ENCODE assay signal across 1 cellular context in the genomic region with DNA sequence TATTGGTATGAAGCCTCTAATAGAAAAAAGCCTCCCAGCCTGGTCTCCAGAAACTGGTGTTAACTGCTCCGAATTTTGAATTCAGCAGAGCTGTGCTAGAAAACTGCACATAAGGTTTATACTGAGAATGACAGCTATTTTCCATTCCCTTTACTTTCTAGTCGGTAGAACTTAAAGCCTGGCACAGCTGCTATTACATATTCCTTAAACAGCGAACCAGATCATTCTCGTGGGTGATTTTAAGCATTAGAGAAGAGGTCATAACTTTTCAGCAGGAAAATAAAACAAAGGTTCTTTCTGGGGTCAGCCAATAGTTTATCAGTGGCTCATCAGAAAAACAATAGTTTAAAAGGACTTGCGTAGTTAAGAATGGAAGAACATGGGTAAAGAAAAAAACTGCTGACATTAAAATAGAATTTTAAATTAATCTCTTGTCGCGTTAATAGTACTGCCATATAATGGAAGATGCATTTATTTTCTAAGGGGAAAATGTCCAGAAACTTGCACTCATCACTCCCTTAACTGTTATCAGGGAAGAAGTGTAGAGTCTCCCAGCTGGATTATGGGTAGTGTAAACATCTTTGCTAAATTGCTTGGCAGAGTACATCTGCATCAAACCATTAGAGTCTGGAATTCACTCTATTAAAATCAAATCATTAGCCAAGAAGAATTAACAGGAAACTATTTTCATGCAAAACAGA.
TF ChIP-seq lines count a peak whose summit lies in the region.

No MANE protein-coding gene starts in this region.

TF ChIP-seq in WTC11, 78 proteins besides CTCF, POLR2A, EP300 and RAD21 (continued from another document):
- TF ChIP-seq, protein P1, sequence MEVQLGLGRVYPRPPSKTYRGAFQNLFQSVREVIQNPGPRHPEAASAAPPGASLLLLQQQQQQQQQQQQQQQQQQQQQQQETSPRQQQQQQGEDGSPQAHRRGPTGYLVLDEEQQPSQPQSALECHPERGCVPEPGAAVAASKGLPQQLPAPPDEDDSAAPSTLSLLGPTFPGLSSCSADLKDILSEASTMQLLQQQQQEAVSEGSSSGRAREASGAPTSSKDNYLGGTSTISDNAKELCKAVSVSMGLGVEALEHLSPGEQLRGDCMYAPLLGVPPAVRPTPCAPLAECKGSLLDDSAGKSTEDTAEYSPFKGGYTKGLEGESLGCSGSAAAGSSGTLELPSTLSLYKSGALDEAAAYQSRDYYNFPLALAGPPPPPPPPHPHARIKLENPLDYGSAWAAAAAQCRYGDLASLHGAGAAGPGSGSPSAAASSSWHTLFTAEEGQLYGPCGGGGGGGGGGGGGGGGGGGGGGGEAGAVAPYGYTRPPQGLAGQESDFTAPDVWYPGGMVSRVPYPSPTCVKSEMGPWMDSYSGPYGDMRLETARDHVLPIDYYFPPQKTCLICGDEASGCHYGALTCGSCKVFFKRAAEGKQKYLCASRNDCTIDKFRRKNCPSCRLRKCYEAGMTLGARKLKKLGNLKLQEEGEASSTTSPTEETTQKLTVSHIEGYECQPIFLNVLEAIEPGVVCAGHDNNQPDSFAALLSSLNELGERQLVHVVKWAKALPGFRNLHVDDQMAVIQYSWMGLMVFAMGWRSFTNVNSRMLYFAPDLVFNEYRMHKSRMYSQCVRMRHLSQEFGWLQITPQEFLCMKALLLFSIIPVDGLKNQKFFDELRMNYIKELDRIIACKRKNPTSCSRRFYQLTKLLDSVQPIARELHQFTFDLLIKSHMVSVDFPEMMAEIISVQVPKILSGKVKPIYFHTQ (CRISPR knock-in tag; IDR thresholded peaks at IDR 0.05), result no peak
- TF ChIP-seq, protein P2, sequence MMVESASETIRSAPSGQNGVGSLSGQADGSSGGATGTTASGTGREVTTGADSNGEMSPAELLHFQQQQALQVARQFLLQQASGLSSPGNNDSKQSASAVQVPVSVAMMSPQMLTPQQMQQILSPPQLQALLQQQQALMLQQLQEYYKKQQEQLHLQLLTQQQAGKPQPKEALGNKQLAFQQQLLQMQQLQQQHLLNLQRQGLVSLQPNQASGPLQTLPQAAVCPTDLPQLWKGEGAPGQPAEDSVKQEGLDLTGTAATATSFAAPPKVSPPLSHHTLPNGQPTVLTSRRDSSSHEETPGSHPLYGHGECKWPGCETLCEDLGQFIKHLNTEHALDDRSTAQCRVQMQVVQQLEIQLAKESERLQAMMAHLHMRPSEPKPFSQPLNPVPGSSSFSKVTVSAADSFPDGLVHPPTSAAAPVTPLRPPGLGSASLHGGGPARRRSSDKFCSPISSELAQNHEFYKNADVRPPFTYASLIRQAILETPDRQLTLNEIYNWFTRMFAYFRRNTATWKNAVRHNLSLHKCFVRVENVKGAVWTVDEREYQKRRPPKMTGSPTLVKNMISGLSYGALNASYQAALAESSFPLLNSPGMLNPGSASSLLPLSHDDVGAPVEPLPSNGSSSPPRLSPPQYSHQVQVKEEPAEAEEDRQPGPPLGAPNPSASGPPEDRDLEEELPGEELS (CRISPR knock-in tag; IDR thresholded peaks at IDR 0.05), result no peak
- TF ChIP-seq ZNF232 (CRISPR knock-in tag; IDR thresholded peaks at IDR 0.05) (no peak), ZNF671 (CRISPR knock-in tag; IDR thresholded peaks at IDR 0.05) (no peak)
- TF ChIP-seq, protein P3, sequence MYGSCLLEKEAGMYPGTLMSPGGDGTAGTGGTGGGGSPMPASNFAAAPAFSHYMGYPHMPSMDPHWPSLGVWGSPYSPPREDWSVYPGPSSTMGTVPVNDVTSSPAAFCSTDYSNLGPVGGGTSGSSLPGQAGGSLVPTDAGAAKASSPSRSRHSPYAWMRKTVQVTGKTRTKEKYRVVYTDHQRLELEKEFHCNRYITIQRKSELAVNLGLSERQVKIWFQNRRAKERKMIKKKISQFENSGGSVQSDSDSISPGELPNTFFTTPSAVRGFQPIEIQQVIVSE (CRISPR knock-in tag; IDR thresholded peaks at IDR 0.05; ENCODE audit: borderline replicate concordance), result no peak
- TF ChIP-seq, protein P4, sequence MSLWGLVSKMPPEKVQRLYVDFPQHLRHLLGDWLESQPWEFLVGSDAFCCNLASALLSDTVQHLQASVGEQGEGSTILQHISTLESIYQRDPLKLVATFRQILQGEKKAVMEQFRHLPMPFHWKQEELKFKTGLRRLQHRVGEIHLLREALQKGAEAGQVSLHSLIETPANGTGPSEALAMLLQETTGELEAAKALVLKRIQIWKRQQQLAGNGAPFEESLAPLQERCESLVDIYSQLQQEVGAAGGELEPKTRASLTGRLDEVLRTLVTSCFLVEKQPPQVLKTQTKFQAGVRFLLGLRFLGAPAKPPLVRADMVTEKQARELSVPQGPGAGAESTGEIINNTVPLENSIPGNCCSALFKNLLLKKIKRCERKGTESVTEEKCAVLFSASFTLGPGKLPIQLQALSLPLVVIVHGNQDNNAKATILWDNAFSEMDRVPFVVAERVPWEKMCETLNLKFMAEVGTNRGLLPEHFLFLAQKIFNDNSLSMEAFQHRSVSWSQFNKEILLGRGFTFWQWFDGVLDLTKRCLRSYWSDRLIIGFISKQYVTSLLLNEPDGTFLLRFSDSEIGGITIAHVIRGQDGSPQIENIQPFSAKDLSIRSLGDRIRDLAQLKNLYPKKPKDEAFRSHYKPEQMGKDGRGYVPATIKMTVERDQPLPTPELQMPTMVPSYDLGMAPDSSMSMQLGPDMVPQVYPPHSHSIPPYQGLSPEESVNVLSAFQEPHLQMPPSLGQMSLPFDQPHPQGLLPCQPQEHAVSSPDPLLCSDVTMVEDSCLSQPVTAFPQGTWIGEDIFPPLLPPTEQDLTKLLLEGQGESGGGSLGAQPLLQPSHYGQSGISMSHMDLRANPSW (CRISPR knock-in tag; conservative IDR thresholded peaks at IDR 0.05; ENCODE audit: low read depth), result no peak
- TF ChIP-seq, protein P5, sequence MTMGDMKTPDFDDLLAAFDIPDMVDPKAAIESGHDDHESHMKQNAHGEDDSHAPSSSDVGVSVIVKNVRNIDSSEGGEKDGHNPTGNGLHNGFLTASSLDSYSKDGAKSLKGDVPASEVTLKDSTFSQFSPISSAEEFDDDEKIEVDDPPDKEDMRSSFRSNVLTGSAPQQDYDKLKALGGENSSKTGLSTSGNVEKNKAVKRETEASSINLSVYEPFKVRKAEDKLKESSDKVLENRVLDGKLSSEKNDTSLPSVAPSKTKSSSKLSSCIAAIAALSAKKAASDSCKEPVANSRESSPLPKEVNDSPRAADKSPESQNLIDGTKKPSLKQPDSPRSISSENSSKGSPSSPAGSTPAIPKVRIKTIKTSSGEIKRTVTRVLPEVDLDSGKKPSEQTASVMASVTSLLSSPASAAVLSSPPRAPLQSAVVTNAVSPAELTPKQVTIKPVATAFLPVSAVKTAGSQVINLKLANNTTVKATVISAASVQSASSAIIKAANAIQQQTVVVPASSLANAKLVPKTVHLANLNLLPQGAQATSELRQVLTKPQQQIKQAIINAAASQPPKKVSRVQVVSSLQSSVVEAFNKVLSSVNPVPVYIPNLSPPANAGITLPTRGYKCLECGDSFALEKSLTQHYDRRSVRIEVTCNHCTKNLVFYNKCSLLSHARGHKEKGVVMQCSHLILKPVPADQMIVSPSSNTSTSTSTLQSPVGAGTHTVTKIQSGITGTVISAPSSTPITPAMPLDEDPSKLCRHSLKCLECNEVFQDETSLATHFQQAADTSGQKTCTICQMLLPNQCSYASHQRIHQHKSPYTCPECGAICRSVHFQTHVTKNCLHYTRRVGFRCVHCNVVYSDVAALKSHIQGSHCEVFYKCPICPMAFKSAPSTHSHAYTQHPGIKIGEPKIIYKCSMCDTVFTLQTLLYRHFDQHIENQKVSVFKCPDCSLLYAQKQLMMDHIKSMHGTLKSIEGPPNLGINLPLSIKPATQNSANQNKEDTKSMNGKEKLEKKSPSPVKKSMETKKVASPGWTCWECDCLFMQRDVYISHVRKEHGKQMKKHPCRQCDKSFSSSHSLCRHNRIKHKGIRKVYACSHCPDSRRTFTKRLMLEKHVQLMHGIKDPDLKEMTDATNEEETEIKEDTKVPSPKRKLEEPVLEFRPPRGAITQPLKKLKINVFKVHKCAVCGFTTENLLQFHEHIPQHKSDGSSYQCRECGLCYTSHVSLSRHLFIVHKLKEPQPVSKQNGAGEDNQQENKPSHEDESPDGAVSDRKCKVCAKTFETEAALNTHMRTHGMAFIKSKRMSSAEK (CRISPR knock-in tag; IDR thresholded peaks at IDR 0.05; ENCODE audit: borderline replicate concordance), result no peak
